Comparison of ENCODE assay signal across 11 cellular contexts in genomic region chr11:995752-996420, GRCh38. TPM values are rescaled to one million over a fixed set of nuclear protein-coding genes. Genes with fewer than 3 reads are reported as not detected.
DNase-seq lines count a peak whose midpoint lies in the region; ATAC-seq, FAIRE-seq and TF ChIP-seq lines count a peak whose summit lies in the region.
"Had no signal": no experiment of that assay in that cellular context is flagged by ENCODE, and none has a peak within 500 bp of the region (broad histone marks: within the 10 kb centered on the region; RNA-seq: fewer than 3 reads in every experiment).

No MANE protein-coding gene starts in this region.

- no peaks in the 10 kb centered on the region for H4K20me1 ChIP-seq in HepG2 (ENCODE audit: insufficient read depth, low read length)

- no peak overlapping the region for H2BK15ac ChIP-seq in mesenchymal stem cell (ENCODE audit: low read depth, poor library complexity, severe bottlenecking)

- POLR2A ChIA-PET in HepG2 (lab: Yijun Ruan, JAX), result no interaction called here

- no peak for TF ChIP-seq POLR2A in HepG2 (IDR thresholded peaks at IDR 0.05; ENCODE audit: insufficient read depth in 1 of 2, low read depth in 2 of 2, low read length in 2 of 2)

- no peak overlapping the region for H2BK5ac ChIP-seq in mesenchymal stem cell (ENCODE audit: low read depth, low read length, poor library complexity, severe bottlenecking)

- no peak overlapping the region for H3K14ac ChIP-seq in mesenchymal stem cell (ENCODE audit: low read length in 2 of 2)

- peaks cover 55 to 84% of the 10 kb centered on the region in 2 experiments for H3K36me3 ChIP-seq in mesenchymal stem cell (ENCODE audit: control insufficient read depth in 1 of 2, insufficient read depth in 2 of 2, low read depth in 1 of 2, low read length in 2 of 2)
- H3K36me3 ChIP-seq in HepG2 (replicated peaks in 1 of 2; ENCODE audit: control insufficient read depth in 1 of 2, insufficient read depth in 2 of 2, low read length in 2 of 2), result peaks cover 24 to 41% of the 10 kb centered on the region in 2 experiments; a peak in 4 of 5 replicates

- H3K4me1 ChIP-seq in mesenchymal stem cell (ENCODE audit: control insufficient read depth, insufficient read depth, low read depth, low read length) (peaks cover 10% of the 10 kb centered on the region), HepG2 (ENCODE audit: insufficient read depth, low read length) (no peaks in the 10 kb centered on the region)
- H3K4me1 ChIP-seq: ascending aorta had no signal

- ATAC-seq in GM21717 (IDR thresholded peaks at IDR 0.05; ENCODE audit: unreplicated experiment) (peak; percentile 61), HepG2 (no peak), Right ventricle myocardium superior (ENCODE audit: poor library complexity) (no peak)
- ATAC-seq: mucosa of descending colon had no signal

- no TSS peak for BruUV-seq in HepG2 (replicated peaks; lab: Mats Ljungman, UMichigan)

- no peak for FAIRE-seq in HepG2 (lab: Jason Lieb, UNC)

- H3K4me3 ChIP-seq in GM12865 (ENCODE audit: low read depth, low read length), result no peak overlapping the region
- H3K4me3 ChIP-seq in mesenchymal stem cell (ENCODE audit: insufficient read depth in 1 of 2, low read depth in 1 of 2, low read length in 2 of 2), result no peak overlapping the region
- no peak overlapping the region for H3K4me3 ChIP-seq in HepG2 (replicated peaks in 1 of 3; ENCODE audit: insufficient read depth in 1 of 3, low read depth in 2 of 3, low read length in 3 of 3)
- H3K4me3 ChIP-seq: ascending aorta, mucosa of descending colon had no signal

- intact Hi-C loops in HepG2 (cut with micrococcal nuclease; ENCODE audit: unreplicated experiment), result no loop called here
- intact Hi-C loops in Right ventricle myocardium superior (cut with DNase I), result no loop called here

- DNase-seq in GM12865 (ENCODE audit: low read depth) (peak; percentile 76), SK-N-DZ (ENCODE audit: low spot score) (peak; percentile 97), mesenchymal stem cell (peak; percentile 9), HepG2 (ENCODE audit: low spot score) (no peak), Right ventricle myocardium superior (no peak), SIG-M5 treated with dmso at 0.1 percent for 504 hours (lab: John Stamatoyannopoulos, UW; ENCODE audit: unreplicated experiment) (no peak)
- DNase-seq in stimulated activated CD4-positive, alpha-beta T cell treated with anti-CD3 and anti-CD28 coated beads, Interleukin-2, amount 100 ng/mL, for 48 hours, result no peak
- DNase-seq: mucosa of descending colon had no signal

- in situ Hi-C loops in HepG2 (cut with HindIII; ENCODE audit: extremely low pct_ligation_motif_present, low pct_unique_long_range_greater_than_20kb), result no loop called here

- H4K8ac ChIP-seq in mesenchymal stem cell (ENCODE audit: low read length), result no peak overlapping the region

- H3K27ac ChIP-seq in mesenchymal stem cell (ENCODE audit: low read length, poor library complexity, severe bottlenecking) (no peak overlapping the region), HepG2 (ENCODE audit: extremely low read length, insufficient read depth, low read length) (no peak overlapping the region)
- H3K27ac ChIP-seq: ascending aorta had no signal

- H2AK5ac ChIP-seq in mesenchymal stem cell (ENCODE audit: low read length, severe bottlenecking), result no peak overlapping the region

- H3K4me2 ChIP-seq in mesenchymal stem cell (ENCODE audit: low read length, poor library complexity, severe bottlenecking) (no peak overlapping the region), HepG2 (ENCODE audit: low read depth, low read length) (no peak overlapping the region)

- H2BK120ac ChIP-seq in mesenchymal stem cell (ENCODE audit: low read depth, low read length), result no peak overlapping the region

- no peaks in the 10 kb centered on the region for H3K9me3 ChIP-seq in mesenchymal stem cell (ENCODE audit: control insufficient read depth, low read length)
- no peaks in the 10 kb centered on the region for H3K9me3 ChIP-seq in HepG2 (ENCODE audit: low read length)
- H3K9me3 ChIP-seq: ascending aorta, mucosa of descending colon had no signal

- no peak for TF ChIP-seq RAD21 in HepG2 (CRISPR knock-in tag; IDR thresholded peaks at IDR 0.05)

- H3K18ac ChIP-seq in mesenchymal stem cell (ENCODE audit: low read depth in 1 of 2, low read length in 2 of 2), result no peak overlapping the region

- H2AFZ ChIP-seq in mesenchymal stem cell (ENCODE audit: low read depth, low read length), result no peak overlapping the region
- H2AFZ ChIP-seq in HepG2 (ENCODE audit: low read length), result no peak overlapping the region

- TF ChIP-seq CTCF in GM12865 (IDR thresholded peaks at IDR 0.05; ENCODE audit: insufficient read depth, low read depth, low read length, missing control alignments) (no peak), HepG2 (CRISPR knock-in tag; IDR thresholded peaks at IDR 0.05) (no peak)

- no peak overlapping the region for H3K23ac ChIP-seq in mesenchymal stem cell (ENCODE audit: low read length in 2 of 2)

- H3K27me3 ChIP-seq in mesenchymal stem cell (ENCODE audit: control insufficient read depth in 1 of 2, insufficient read depth in 1 of 2, low read length in 2 of 2) (no peaks in the 10 kb centered on the region), HepG2 (ENCODE audit: control insufficient read depth in 1 of 2, insufficient read depth in 2 of 2, low read length in 2 of 2) (no peaks in the 10 kb centered on the region)
- H3K27me3 ChIP-seq: ascending aorta had no signal

- CTCF ChIA-PET in HepG2 (lab: Yijun Ruan, JAX; ENCODE audit: low intra/inter-chr PET ratio, low total read pairs), result no interaction called here

- H3K4ac ChIP-seq in mesenchymal stem cell (ENCODE audit: low read depth in 1 of 2, low read length in 2 of 2), result no peak overlapping the region

- H4K91ac ChIP-seq in mesenchymal stem cell (ENCODE audit: low read length), result no peak overlapping the region

- WGBS in mesenchymal stem cell, result 88% methylated on average over 19 of the region's 22 CpGs
- 98% methylated on average over 22 of the region's 22 CpGs for WGBS in HepG2 (ENCODE audit: low lambda C conversion rate)

- H3K79me1 ChIP-seq in mesenchymal stem cell (replicated peaks; ENCODE audit: low read length, poor library complexity, severe bottlenecking), result peaks cover 57% of the 10 kb centered on the region

- no peak for TF ChIP-seq EP300 in HepG2 (IDR thresholded peaks at IDR 0.05; ENCODE audit: low read depth in 2 of 2, low read length in 2 of 2)
- TF ChIP-seq EP300 in HepG2 (CRISPR knock-in tag; IDR thresholded peaks at IDR 0.05; ENCODE audit: borderline replicate concordance), result no peak

- H2BK12ac ChIP-seq in mesenchymal stem cell (ENCODE audit: low read length in 2 of 2), result no peak overlapping the region

- H3K79me2 ChIP-seq in HepG2 (ENCODE audit: insufficient read depth, low read length), result no peaks in the 10 kb centered on the region

- no peak overlapping the region for H3K9ac ChIP-seq in mesenchymal stem cell (ENCODE audit: low read length)
- H3K9ac ChIP-seq in HepG2 (ENCODE audit: insufficient read depth, low read depth, low read length), result no peak overlapping the region

TF ChIP-seq in HepG2, 621 proteins besides CTCF, POLR2A, EP300 and RAD21 (continues in another document):
- TF ChIP-seq ZNF468 (CRISPR knock-in tag; IDR thresholded peaks at IDR 0.05) (no peak), ZNF124 (CRISPR knock-in tag; IDR thresholded peaks at IDR 0.05) (no peak), KDM6A (CRISPR knock-in tag; IDR thresholded peaks at IDR 0.05; ENCODE audit: low read depth) (no peak), DMAP1 (CRISPR knock-in tag; IDR thresholded peaks at IDR 0.05) (no peak), TRAFD1 (CRISPR knock-in tag; IDR thresholded peaks at IDR 0.05; ENCODE audit: borderline replicate concordance) (no peak), HMG20A (CRISPR knock-in tag; IDR thresholded peaks at IDR 0.05; ENCODE audit: borderline replicate concordance) (no peak), POGZ (CRISPR knock-in tag; IDR thresholded peaks at IDR 0.05) (no peak)

RNA-seq across cellular contexts. Expression of gene MUC6, which starts 40.6 kb away (rescaled TPM):
- not detected in 2 replicates for polyA plus RNA-seq in SK-N-DZ (2014; cell fraction: cytosol; rRNA removed)
- not detected in 2 replicates for polyA plus RNA-seq in SK-N-DZ (2014; cell fraction: nucleus; rRNA removed)
- not detected for polyA plus RNA-seq in mesenchymal stem cell (2013, experiment 1 of 2)
- not detected for polyA plus RNA-seq in mesenchymal stem cell (2013, experiment 2 of 2)
- not detected in 2 replicates for total RNA-seq in HepG2 (2016; rRNA removed; fragmentation: Illumina TruSeq; extraction: Trizol)
- not detected in 2 replicates for total RNA-seq in HepG2 (2016; cell fraction: cytosol; rRNA removed; fragmentation: Illumina TruSeq; extraction: Trizol; ENCODE audit: low read depth)
- not detected in 2 replicates for total RNA-seq in HepG2 (2016; cell fraction: insoluble cytoplasmic fraction; rRNA removed; fragmentation: Illumina TruSeq; extraction: Trizol)
- not detected in 2 replicates for total RNA-seq in HepG2 (2016; cell fraction: membrane; rRNA removed; fragmentation: Illumina TruSeq; extraction: Trizol)
- not detected in 2 replicates for total RNA-seq in HepG2 (2016; cell fraction: nucleus; rRNA removed; fragmentation: Illumina TruSeq; extraction: Trizol)
- not detected in 2 replicates for polyA plus RNA-seq in HepG2 (2011; rRNA removed)
- polyA plus RNA-seq in HepG2 (2011; cell fraction: cytosol; rRNA removed), result not detected in 2 replicates
- not detected in 2 replicates for polyA plus RNA-seq in HepG2 (2011; cell fraction: nucleus; rRNA removed)
- polyA plus RNA-seq in HepG2 (2012), result 0.03 and 0.08 TPM in 2 replicates
- not detected in 2 replicates for polyA plus RNA-seq in HepG2 (2016; cell fraction: cytosol; fragmentation: Illumina TruSeq; extraction: Trizol; ENCODE audit: low read depth)
- not detected in 2 replicates for polyA plus RNA-seq in HepG2 (2016; cell fraction: insoluble cytoplasmic fraction; fragmentation: Illumina TruSeq; extraction: Trizol; ENCODE audit: low read depth)
- not detected in 2 replicates for polyA plus RNA-seq in HepG2 (2016; cell fraction: membrane; fragmentation: Illumina TruSeq; extraction: Trizol; ENCODE audit: low read depth)
- polyA plus RNA-seq in HepG2 (2016; cell fraction: nucleus; fragmentation: Illumina TruSeq; extraction: Trizol; ENCODE audit: insufficient read depth, low read depth), result not detected in 2 replicates
- not detected in 2 replicates for polyA minus RNA-seq in HepG2 (2011; rRNA and poly(A)+ RNA removed; ENCODE audit: low replicate concordance)
- polyA minus RNA-seq in HepG2 (2011; cell fraction: cytosol; rRNA and poly(A)+ RNA removed), result not detected in 2 replicates
- polyA minus RNA-seq in HepG2 (2011; cell fraction: nucleus; rRNA and poly(A)+ RNA removed), result not detected in 2 replicates
- total RNA-seq in Right ventricle myocardium superior, result not detected
- total RNA-seq: ascending aorta, mucosa of descending colon, NCI-H460 had no signal

Comparison
In these comparisons a context has a peak if more than half of its experiments do, and no peak if none do; other contexts are left out.
1. DNase-seq: peak in GM12865 (single experiment), SK-N-DZ (single experiment) and mesenchymal stem cell (single experiment); none in HepG2 (single experiment), Right ventricle myocardium superior (single experiment), stimulated activated CD4-positive, alpha-beta T cell treated with anti-CD3 and anti-CD28 coated beads, Interleukin-2, amount 100 ng/mL, for 48 hours (0 of 2) and SIG-M5 treated with dmso at 0.1 percent for 504 hours (single experiment).